12 cellular contexts compared by ENCODE assay signal in the genomic region with DNA sequence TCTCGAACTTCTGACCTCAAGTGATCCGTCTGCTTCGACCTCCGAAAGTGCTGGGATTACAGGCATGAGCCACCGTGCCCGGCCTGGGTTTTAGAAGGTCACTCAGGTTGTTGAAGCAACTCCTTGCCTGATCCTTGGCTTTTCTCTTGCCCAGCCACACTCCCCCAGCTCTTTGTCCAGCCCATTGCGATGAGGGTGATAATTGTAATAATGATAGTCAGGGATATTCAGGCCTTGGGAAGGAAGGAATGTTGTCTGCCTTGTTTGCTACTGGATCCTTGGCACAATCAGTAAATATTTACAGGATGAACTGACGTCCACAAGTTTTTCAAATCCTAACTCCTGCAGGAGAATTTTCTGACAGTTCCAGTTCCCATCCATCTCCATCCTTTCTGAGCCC. TPM values are rescaled to one million over a fixed set of nuclear protein-coding genes. Genes with fewer than 3 reads are reported as not detected.
DNase-seq lines count a peak whose midpoint lies in the region; ATAC-seq and TF ChIP-seq lines count a peak whose summit lies in the region.
"Had no signal": no experiment of that assay in that cellular context is flagged by ENCODE, and none has a peak within 500 bp of the region (broad histone marks: within the 10 kb centered on the region; RNA-seq: fewer than 3 reads in every experiment).

No MANE protein-coding gene starts in this region.

- no peak overlapping the region for H3K4me3 ChIP-seq in CD4-positive, alpha-beta memory T cell (ENCODE audit: low read length in 2 of 2)
- H3K4me3 ChIP-seq in GM23338: 0 out of 2 replicates have a peak overlapping the region, but pooled peaks have one; percentile 20
- no peak overlapping the region for H3K4me3 ChIP-seq in naive thymus-derived CD4-positive, alpha-beta T cell (ENCODE audit: low read length)
- H3K4me3 ChIP-seq: right atrium auricular region, SJSA1 had no signal

- intact Hi-C loops in CD4-positive, alpha-beta memory T cell (cut with micrococcal nuclease): loop anchor here (10.0 kb wide), 2 partner anchors 158 to 312 kb away; partner anchors contain the start of genes GADD45B and ZNF77
- intact Hi-C loops in activated CD8-positive, alpha-beta T cell treated with anti-CD3 and anti-CD28 coated beads for 36 hours (cut with micrococcal nuclease): loop anchor here (10.0 kb wide), 1 partner anchor 248 kb away; no protein-coding TSS in a partner anchor
- intact Hi-C loops in naive thymus-derived CD4-positive, alpha-beta T cell (cut with micrococcal nuclease): loop anchor here (5.0 to 10.0 kb wide), 4 partner anchors 648 to 1380 kb away; partner anchors contain the start of genes DAZAP1 (in 1 of the 2), DOHH (in 1 of the 2), FZR1 (in 1 of the 2) and KLF16 (in 1 of the 2)

- H3K36me3 Mint-ChIP-seq in CD4-positive, alpha-beta memory T cell: peaks cover 0 to 2% of the 10 kb centered on the region in 2 donors
- H3K36me3 Mint-ChIP-seq in GM23338 (ENCODE audit: low read depth): peaks cover 38% of the 10 kb centered on the region
- H3K36me3 Mint-ChIP-seq in activated CD8-positive, alpha-beta T cell treated with anti-CD3 and anti-CD28 coated beads for 36 hours (ENCODE audit: low read depth): peaks cover 32% of the 10 kb centered on the region
- no peaks in the 10 kb centered on the region for H3K36me3 Mint-ChIP-seq in naive thymus-derived CD4-positive, alpha-beta T cell

- no peak overlapping the region for H3K27ac ChIP-seq in CD4-positive, alpha-beta memory T cell (ENCODE audit: low read depth, low read length)
- no peak overlapping the region for H3K27ac ChIP-seq in GM23338 (ENCODE audit: low read depth)
- no peak overlapping the region for H3K27ac ChIP-seq in naive thymus-derived CD4-positive, alpha-beta T cell (ENCODE audit: low read depth, low read length)
- H3K27ac ChIP-seq: SJSA1 had no signal

- CTCF ChIA-PET in CD4-positive, alpha-beta memory T cell (lab: Charles Lee; ENCODE audit: partially characterized antibody): no interaction called here
- CTCF ChIA-PET in activated CD8-positive, alpha-beta T cell treated with anti-CD3 and anti-CD28 coated beads for 36 hours (lab: Charles Lee): interaction anchor here (0.7 to 1.6 kb wide), 2 partner anchors 100 to 147 kb away, joined by 3 to 4 read pairs; no protein-coding TSS in a partner anchor
- CTCF ChIA-PET in naive thymus-derived CD4-positive, alpha-beta T cell (lab: Charles Lee): interaction anchor here (0.6 kb wide), 1 partner anchor 11 kb away, joined by 3 read pairs; no protein-coding TSS in a partner anchor

- H2AFZ ChIP-seq in GM23338: no peak overlapping the region

- no peaks in the 10 kb centered on the region for H3K9me3 ChIP-seq in CD4-positive, alpha-beta memory T cell (ENCODE audit: control insufficient read depth in 1 of 2, low read length in 2 of 2)
- no peaks in the 10 kb centered on the region for H3K9me3 ChIP-seq in naive thymus-derived CD4-positive, alpha-beta T cell (ENCODE audit: control insufficient read depth in 2 of 3, low read length in 3 of 3)
- H3K9me3 ChIP-seq: right atrium auricular region, SJSA1 had no signal

- ATAC-seq in GM23338 (no peak), GM21717 (IDR thresholded peaks at IDR 0.05; ENCODE audit: unreplicated experiment) (no peak)
- no peak for ATAC-seq in activated CD8-positive, alpha-beta T cell treated with anti-CD3 and anti-CD28 coated beads for 36 hours
- no peak for ATAC-seq in naive thymus-derived CD4-positive, alpha-beta T cell

- peaks cover 12 to 49% (median 28%) of the 10 kb centered on the region in 4 donors for H3K4me1 Mint-ChIP-seq in CD4-positive, alpha-beta memory T cell
- H3K4me1 Mint-ChIP-seq in GM23338: peaks cover 26% of the 10 kb centered on the region
- peaks cover 43% of the 10 kb centered on the region for H3K4me1 Mint-ChIP-seq in activated CD8-positive, alpha-beta T cell treated with anti-CD3 and anti-CD28 coated beads for 36 hours (ENCODE audit: low read depth)
- H3K4me1 Mint-ChIP-seq in naive thymus-derived CD4-positive, alpha-beta T cell: peaks cover 10 to 42% (median 33%) of the 10 kb centered on the region in 7 donors

- POLR2A ChIA-PET in CD4-positive, alpha-beta memory T cell (lab: Charles Lee; ENCODE audit: partially characterized antibody): no interaction called here
- POLR2A ChIA-PET in activated CD8-positive, alpha-beta T cell treated with anti-CD3 and anti-CD28 coated beads for 36 hours (lab: Charles Lee): interaction anchor here (1.2 kb wide), 1 partner anchor 33 kb away, joined by 4 read pairs; the partner anchor contains the start of gene ZNF554
- POLR2A ChIA-PET in naive thymus-derived CD4-positive, alpha-beta T cell (lab: Charles Lee): no interaction called here

- H4K20me1 ChIP-seq in GM23338 (replicated peaks; ENCODE audit: insufficient read depth): peaks cover 17% of the 10 kb centered on the region; the same call in 1 of the 2 replicates

- no peaks in the 10 kb centered on the region for H3K9me2 ChIP-seq in GM23338 (ENCODE audit: insufficient read depth)

- no peaks in the 10 kb centered on the region for H3K27me3 Mint-ChIP-seq in CD4-positive, alpha-beta memory T cell
- H3K27me3 Mint-ChIP-seq in GM23338 (ENCODE audit: insufficient read depth, low read depth, poor library complexity): peaks cover 20% of the 10 kb centered on the region
- H3K27me3 Mint-ChIP-seq in activated CD8-positive, alpha-beta T cell treated with anti-CD3 and anti-CD28 coated beads for 36 hours: no peaks in the 10 kb centered on the region
- H3K27me3 Mint-ChIP-seq in naive thymus-derived CD4-positive, alpha-beta T cell: no peaks in the 10 kb centered on the region

- H3K27me3 ChIP-seq in CD4-positive, alpha-beta memory T cell (ENCODE audit: insufficient read depth, low read length): no peaks in the 10 kb centered on the region
- no peaks in the 10 kb centered on the region for H3K27me3 ChIP-seq in GM23338 (ENCODE audit: insufficient read depth)
- H3K27me3 ChIP-seq in naive thymus-derived CD4-positive, alpha-beta T cell (ENCODE audit: control insufficient read depth in 2 of 2, insufficient read depth in 2 of 2, low read length in 2 of 2): no peaks in the 10 kb centered on the region
- H3K27me3 ChIP-seq: right atrium auricular region, SJSA1 had no signal

- peaks cover 30% of the 10 kb centered on the region for H3K4me1 ChIP-seq in CD4-positive, alpha-beta memory T cell (ENCODE audit: insufficient read depth, low read length)
- H3K4me1 ChIP-seq in GM23338 (ENCODE audit: insufficient read depth): peaks cover 9% of the 10 kb centered on the region
- H3K4me1 ChIP-seq in naive thymus-derived CD4-positive, alpha-beta T cell (ENCODE audit: control insufficient read depth in 2 of 2, insufficient read depth in 2 of 2, low read length in 2 of 2): peaks cover 25 to 29% of the 10 kb centered on the region in 2 donors

- peak overlapping the region; percentile 27 to 84 (median 50) for H3K4me3 Mint-ChIP-seq in CD4-positive, alpha-beta memory T cell
- peak overlapping the region; percentile 92 for H3K4me3 Mint-ChIP-seq in GM23338
- peak overlapping the region; percentile 93 for H3K4me3 Mint-ChIP-seq in activated CD8-positive, alpha-beta T cell treated with anti-CD3 and anti-CD28 coated beads for 36 hours
- H3K4me3 Mint-ChIP-seq in naive thymus-derived CD4-positive, alpha-beta T cell: peak overlapping the region; percentile 8 to 87 (median 52)

- peaks cover 57% of the 10 kb centered on the region for H3K79me2 ChIP-seq in GM23338 (replicated peaks; ENCODE audit: insufficient read depth)

- H3K4me2 ChIP-seq in GM23338: no peak overlapping the region

- DNase-seq in CD4-positive, alpha-beta memory T cell: no peak
- DNase-seq in GM23338 (ENCODE audit: low spot score): no peak
- DNase-seq in activated CD8-positive, alpha-beta T cell treated with anti-CD3 and anti-CD28 coated beads for 36 hours: no peak
- DNase-seq in naive thymus-derived CD4-positive, alpha-beta T cell: no peak
- no peak for DNase-seq in iPS-NIHi11 (ENCODE audit: low spot score)
- DNase-seq in NCI-H1105 (lab: John Stamatoyannopoulos, UW): no peak
- DNase-seq: KG1; NCI-H2029; stimulated activated CD4-positive, alpha-beta T cell treated with anti-CD3 and anti-CD28 coated beads, Interleukin-4, amount 100 ng/mL, for 24 hours had no signal

- H3K27ac Mint-ChIP-seq in CD4-positive, alpha-beta memory T cell: peak overlapping the region in 1 of 7 donors; percentile 62
- 0 out of 2 replicates have a peak overlapping the region, but pooled peaks have one; percentile 2 for H3K27ac Mint-ChIP-seq in GM23338
- no peak overlapping the region for H3K27ac Mint-ChIP-seq in activated CD8-positive, alpha-beta T cell treated with anti-CD3 and anti-CD28 coated beads for 36 hours
- peak overlapping the region in 2 of 9 donors; percentile 8 to 17 for H3K27ac Mint-ChIP-seq in naive thymus-derived CD4-positive, alpha-beta T cell

- H3K36me3 ChIP-seq in CD4-positive, alpha-beta memory T cell (ENCODE audit: insufficient read depth, low read length): no peaks in the 10 kb centered on the region
- no peaks in the 10 kb centered on the region for H3K36me3 ChIP-seq in GM23338 (ENCODE audit: insufficient read depth)
- H3K36me3 ChIP-seq in naive thymus-derived CD4-positive, alpha-beta T cell (ENCODE audit: control insufficient read depth in 2 of 3, insufficient read depth in 3 of 3, low read length in 3 of 3): peaks cover 0 to 28% (median 0%) of the 10 kb centered on the region in 3 experiments

- no peaks in the 10 kb centered on the region for H3K9me3 Mint-ChIP-seq in CD4-positive, alpha-beta memory T cell
- H3K9me3 Mint-ChIP-seq in GM23338: peaks cover 4% of the 10 kb centered on the region; the same call in 1 of the 3 replicates
- no peaks in the 10 kb centered on the region for H3K9me3 Mint-ChIP-seq in activated CD8-positive, alpha-beta T cell treated with anti-CD3 and anti-CD28 coated beads for 36 hours
- H3K9me3 Mint-ChIP-seq in naive thymus-derived CD4-positive, alpha-beta T cell: no peaks in the 10 kb centered on the region

- no peak for TF ChIP-seq CTCF in GM23338 (conservative IDR thresholded peaks at IDR 0.05; ENCODE audit: low read depth in 2 of 2)
- no peak for TF ChIP-seq CTCF in activated CD8-positive, alpha-beta T cell treated with anti-CD3 and anti-CD28 coated beads for 36 hours (IDR thresholded peaks at IDR 0.05)

- H3F3A ChIP-seq in GM23338 (replicated peaks; ENCODE audit: low read depth): 0 out of 2 replicates have a peak, but pooled peaks cover 5% of the 10 kb centered on the region

RNA-seq across cellular contexts. Expression of gene THOP1, which starts 1.8 kb away (rescaled TPM):
- total RNA-seq in CD4-positive, alpha-beta memory T cell: 10 to 100 TPM; 25.4 to 26.1 TPM
- polyA plus RNA-seq in CD4-positive, alpha-beta memory T cell: 10 to 100 TPM; 21.6 to 31.9 TPM
- 229 and 268 TPM in 2 replicates for total RNA-seq in GM23338 (2014; rRNA removed; shearing (Covaris generic))
- polyA plus RNA-seq in GM23338 (2016; fragmentation: Nextera tagmentation; extraction: Ambion mirVana): 110 and 111 TPM in 2 replicates
- total RNA-seq in activated CD8-positive, alpha-beta T cell treated with anti-CD3 and anti-CD28 coated beads for 36 hours: 100 to 1,000 TPM; 157 to 158 TPM
- total RNA-seq in naive thymus-derived CD4-positive, alpha-beta T cell: 10 to 100 TPM; 26.4 to 98.2 (median 29.7) TPM
- 10 to 100 TPM; 27.6 to 38.4 TPM for polyA plus RNA-seq in naive thymus-derived CD4-positive, alpha-beta T cell

RNA-seq across cellular contexts. Expression of gene SGTA, which starts 4.0 kb away (rescaled TPM):
- total RNA-seq in CD4-positive, alpha-beta memory T cell: 10 to 100 TPM; 37.0 to 37.8 TPM
- polyA plus RNA-seq in CD4-positive, alpha-beta memory T cell: 10 to 100 TPM; 27.7 to 34.9 TPM
- total RNA-seq in GM23338 (2014; rRNA removed; shearing (Covaris generic)): 79.3 and 102 TPM in 2 replicates
- polyA plus RNA-seq in GM23338 (2016; fragmentation: Nextera tagmentation; extraction: Ambion mirVana): 69.4 and 71.6 TPM in 2 replicates
- total RNA-seq in activated CD8-positive, alpha-beta T cell treated with anti-CD3 and anti-CD28 coated beads for 36 hours: 10 to 100 TPM; 53.4 to 60.8 TPM
- total RNA-seq in naive thymus-derived CD4-positive, alpha-beta T cell: 10 to 100 TPM; 32.2 to 47.8 (median 37.9) TPM
- 10 to 100 TPM; 25.3 to 40.9 TPM for polyA plus RNA-seq in naive thymus-derived CD4-positive, alpha-beta T cell

RNA-seq across cellular contexts. Expression of gene ZNF554, which starts 32.6 kb away (rescaled TPM):
- 10 to 100 TPM in 1 of 2 experiments, 1 to 10 TPM in 1; 9.1 to 10.5 TPM for total RNA-seq in CD4-positive, alpha-beta memory T cell
- 1 to 10 TPM in 1 of 2 donors, under 1 TPM in 1; 0.72 to 5.1 TPM for polyA plus RNA-seq in CD4-positive, alpha-beta memory T cell
- 3.8 and 7.5 TPM in 2 replicates for total RNA-seq in GM23338 (2014; rRNA removed; shearing (Covaris generic))
- polyA plus RNA-seq in GM23338 (2016; fragmentation: Nextera tagmentation; extraction: Ambion mirVana): 1.4 and 2.0 TPM in 2 replicates
- total RNA-seq in activated CD8-positive, alpha-beta T cell treated with anti-CD3 and anti-CD28 coated beads for 36 hours: 1 to 10 TPM in 1 of 2 experiments, under 1 TPM in 1; 0.83 to 1.5 TPM
- total RNA-seq in naive thymus-derived CD4-positive, alpha-beta T cell: 1 to 10 TPM; 3.7 to 9.2 (median 5.8) TPM
- 1 to 10 TPM; 3.6 to 7.1 TPM for polyA plus RNA-seq in naive thymus-derived CD4-positive, alpha-beta T cell

RNA-seq across cellular contexts. Expression of gene SLC39A3, which starts 47.3 kb away (rescaled TPM):
- total RNA-seq in CD4-positive, alpha-beta memory T cell: 10 to 100 TPM; 18.2 to 19.1 TPM
- 10 to 100 TPM; 28.8 to 41.7 TPM for polyA plus RNA-seq in CD4-positive, alpha-beta memory T cell
- 46.5 and 47.4 TPM in 2 replicates for total RNA-seq in GM23338 (2014; rRNA removed; shearing (Covaris generic))
- 30.9 and 33.5 TPM in 2 replicates for polyA plus RNA-seq in GM23338 (2016; fragmentation: Nextera tagmentation; extraction: Ambion mirVana)
- 10 to 100 TPM; 35.5 to 38.1 TPM for total RNA-seq in activated CD8-positive, alpha-beta T cell treated with anti-CD3 and anti-CD28 coated beads for 36 hours
- total RNA-seq in naive thymus-derived CD4-positive, alpha-beta T cell: 10 to 100 TPM; 10.1 to 28.5 (median 17.8) TPM
- 10 to 100 TPM; 40.7 to 42.1 TPM for polyA plus RNA-seq in naive thymus-derived CD4-positive, alpha-beta T cell

RNA-seq across cellular contexts. Expression of gene ZNF555, which starts 54.2 kb away (rescaled TPM):
- total RNA-seq in CD4-positive, alpha-beta memory T cell: 10 to 100 TPM; 11.0 to 11.5 TPM
- polyA plus RNA-seq in CD4-positive, alpha-beta memory T cell: 1 to 10 TPM; 2.2 to 5.1 TPM
- 7.5 and 11.4 TPM in 2 replicates for total RNA-seq in GM23338 (2014; rRNA removed; shearing (Covaris generic))
- polyA plus RNA-seq in GM23338 (2016; fragmentation: Nextera tagmentation; extraction: Ambion mirVana): 2.9 and 3.5 TPM in 2 replicates
- total RNA-seq in activated CD8-positive, alpha-beta T cell treated with anti-CD3 and anti-CD28 coated beads for 36 hours: 1 to 10 TPM; 1.5 to 2.1 TPM
- 1 to 10 TPM; 1.2 to 10.0 (median 2.7) TPM for total RNA-seq in naive thymus-derived CD4-positive, alpha-beta T cell
- 1 to 10 TPM; 2.4 to 7.1 TPM for polyA plus RNA-seq in naive thymus-derived CD4-positive, alpha-beta T cell
